Comparison of ENCODE assay signal across 14 cellular contexts in genomic region chr16:35743101-35743692, GRCh38.
DNase-seq lines count a peak whose midpoint lies in the region; ATAC-seq and TF ChIP-seq lines count a peak whose summit lies in the region.
"Had no signal": no experiment of that assay in that cellular context is flagged by ENCODE, and none has a peak within 500 bp of the region (broad histone marks: within the 10 kb centered on the region; RNA-seq: fewer than 3 reads in every experiment).

No MANE protein-coding gene starts in this region.

- no peak for TF ChIP-seq CTCF in right atrium auricular region (IDR thresholded peaks at IDR 0.05)
- TF ChIP-seq CTCF in heart left ventricle (IDR thresholded peaks at IDR 0.05) = no peak
- TF ChIP-seq CTCF in esophagus muscularis mucosa (IDR thresholded peaks at IDR 0.05) = no peak
- no peak for TF ChIP-seq CTCF in omental fat pad (IDR thresholded peaks at IDR 0.05)
- TF ChIP-seq CTCF in GM13977 (IDR thresholded peaks at IDR 0.05; ENCODE audit: extremely low read depth, insufficient read depth, missing control alignments) = no peak

- H3K27ac ChIP-seq in right atrium auricular region = no peak overlapping the region
- H3K27ac ChIP-seq in heart left ventricle = no peak overlapping the region
- no peak overlapping the region for H3K27ac ChIP-seq in esophagus muscularis mucosa (replicated peaks in 1 of 4)
- H3K27ac ChIP-seq: BLaER1 had no signal

- H3K9me3 ChIP-seq in right atrium auricular region = no peaks in the 10 kb centered on the region
- H3K9me3 ChIP-seq in heart left ventricle = peaks cover 0 to 6% (median 0%) of the 10 kb centered on the region in 12 donors
- peaks cover 0 to 29% (median 9%) of the 10 kb centered on the region in 4 donors for H3K9me3 ChIP-seq in esophagus muscularis mucosa

- DNase-seq in right atrium auricular region (ENCODE audit: low spot score) (peak; percentile 50), heart left ventricle (no peak), esophagus muscularis mucosa (ENCODE audit: extremely low spot score) (peak; percentile 79), renal cortical epithelial cell (ENCODE audit: low read depth) (peak; percentile 11), omental fat pad (ENCODE audit: low spot score) (no peak), GM13977 (ENCODE audit: low spot score) (no peak), SKM-1 treated with dmso at 0.1 percent for 144 hours (lab: John Stamatoyannopoulos, UW; ENCODE audit: unreplicated experiment) (no peak)
- DNase-seq: 8988T; CD4-positive, alpha-beta memory T cell; DMS153; DMS79; GDM1; H9 had no signal

- in situ Hi-C loops in GM13977 (cut with MboI; ENCODE audit: low pct_unique_long_range_greater_than_20kb, low sequenced_read_pairs, unreplicated experiment) = no loop called here

- H3K27me3 ChIP-seq in right atrium auricular region (no peaks in the 10 kb centered on the region), heart left ventricle (no peaks in the 10 kb centered on the region), esophagus muscularis mucosa (no peaks in the 10 kb centered on the region)
- H3K27me3 ChIP-seq: BLaER1 had no signal

- intact Hi-C loops in heart left ventricle (cut with DNase I) = no loop called here
- intact Hi-C loops in esophagus muscularis mucosa (cut with DNase I) = loop anchor here (10.0 kb wide), 1 partner anchor 68 kb away; no protein-coding TSS in a partner anchor

- TF ChIP-seq POLR2A in heart left ventricle (IDR thresholded peaks at IDR 0.05) = no peak
- no peak for TF ChIP-seq POLR2A in esophagus muscularis mucosa (IDR thresholded peaks at IDR 0.05; ENCODE audit: low read depth)

- H3K36me3 ChIP-seq in right atrium auricular region (no peaks in the 10 kb centered on the region), heart left ventricle (no peaks in the 10 kb centered on the region), esophagus muscularis mucosa (no peaks in the 10 kb centered on the region)
- H3K36me3 ChIP-seq: BLaER1 had no signal

- ATAC-seq in heart left ventricle = no peak
- no peak for ATAC-seq in omental fat pad (ENCODE audit: low FRiP score)

- no peak for TF ChIP-seq EP300 in esophagus muscularis mucosa (IDR thresholded peaks at IDR 0.05)

- WGBS in heart left ventricle, 4 donors = 47 to 52% (median 51%) methylated on average over 5 of the region's 5 CpGs
- 57% methylated on average over 5 of the region's 5 CpGs for WGBS in esophagus muscularis mucosa

- no peak overlapping the region for H3K4me3 ChIP-seq in right atrium auricular region
- H3K4me3 ChIP-seq in heart left ventricle = no peak overlapping the region
- no peak overlapping the region for H3K4me3 ChIP-seq in esophagus muscularis mucosa
- H3K4me3 ChIP-seq: BLaER1 had no signal

- H3K4me1 ChIP-seq in right atrium auricular region (no peaks in the 10 kb centered on the region), heart left ventricle (no peaks in the 10 kb centered on the region), esophagus muscularis mucosa (no peaks in the 10 kb centered on the region)
- H3K4me1 ChIP-seq: BLaER1 had no signal

Comparison
In these comparisons a context has a peak if more than half of its experiments do, and no peak if none do; other contexts are left out.
1. DNase-seq: peak in right atrium auricular region (single experiment), esophagus muscularis mucosa (single experiment) and renal cortical epithelial cell (single experiment); none in heart left ventricle (0 of 5), omental fat pad (single experiment), GM13977 (single experiment) and SKM-1 treated with dmso at 0.1 percent for 144 hours (single experiment).